8 cellular contexts compared by ENCODE assay signal in the genomic region with DNA sequence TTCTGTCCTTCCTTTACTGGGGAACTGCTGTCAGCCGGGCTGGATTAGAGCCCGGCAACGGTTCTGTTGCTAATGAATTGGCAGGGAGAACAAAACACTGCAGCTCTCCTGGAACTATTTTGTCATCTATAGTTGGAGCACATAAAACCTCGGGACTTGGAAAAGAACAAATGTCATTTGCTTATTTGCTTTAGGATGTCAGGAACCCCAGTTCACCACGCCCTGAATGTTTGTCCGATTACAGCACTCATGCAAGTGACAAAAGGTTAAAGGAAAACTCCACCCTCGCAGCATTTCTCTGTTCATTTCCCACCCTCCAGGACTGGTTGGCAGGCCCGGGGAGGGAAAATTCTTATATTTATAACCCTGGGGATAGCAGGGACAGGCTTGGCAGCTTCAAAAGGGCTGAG.
DNase-seq lines count a peak whose midpoint lies in the region; ATAC-seq, FAIRE-seq and TF ChIP-seq lines count a peak whose summit lies in the region.

No MANE protein-coding gene starts in this region.

- H2AFZ ChIP-seq in keratinocyte (ENCODE audit: control insufficient read depth, low read length), result peak overlapping the region; percentile 84

- H3K27ac ChIP-seq in C4-2B (peak overlapping the region; percentile 75), KOPT-K1 (ENCODE audit: low read depth, low read length, poor library complexity, severe bottlenecking) (peak overlapping the region; percentile 55), body of pancreas (peak overlapping the region; percentile 55 to 89 (median 76)), keratinocyte (ENCODE audit: control insufficient read depth, insufficient read depth, low read length) (no peak overlapping the region), skin epidermis (peak overlapping the region in 20 of 21 experiments; percentile 2 to 94 (median 74))
- H3K27ac ChIP-seq in effector memory CD4-positive, alpha-beta T cell (ENCODE audit: insufficient read depth, low read length, poor library complexity, severe bottlenecking), result no peak overlapping the region

- H3K79me2 ChIP-seq in keratinocyte (ENCODE audit: control insufficient read depth, insufficient read depth, low read length), result no peaks in the 10 kb centered on the region

- no peak overlapping the region for H3K4me3 ChIP-seq in body of pancreas
- peak overlapping the region in 1 of 3 experiments; percentile 24 for H3K4me3 ChIP-seq in keratinocyte (ENCODE audit: control insufficient read depth in 2 of 3, extremely low read depth in 1 of 3, insufficient read depth in 2 of 3, low read depth in 1 of 3, low read length in 3 of 3)
- H3K4me3 ChIP-seq in skin epidermis, result no peak overlapping the region
- H3K4me3 ChIP-seq in effector memory CD4-positive, alpha-beta T cell (ENCODE audit: insufficient read depth, low read depth, low read length, poor library complexity, severe bottlenecking), result no peak overlapping the region

- peak; percentile 9 for FAIRE-seq in keratinocyte (lab: Jason Lieb, UNC)

- H3K27me3 ChIP-seq in body of pancreas (no peaks in the 10 kb centered on the region), keratinocyte (ENCODE audit: control insufficient read depth, extremely low read depth, insufficient read depth, low read length) (no peaks in the 10 kb centered on the region)
- no peaks in the 10 kb centered on the region for H3K27me3 ChIP-seq in effector memory CD4-positive, alpha-beta T cell (replicated peaks; ENCODE audit: control insufficient read depth, insufficient read depth, low read length, poor library complexity, severe bottlenecking)

- no peaks in the 10 kb centered on the region for H3K9me1 ChIP-seq in keratinocyte (ENCODE audit: control insufficient read depth, extremely low read depth, insufficient read depth, low read length)

- H3K9me3 ChIP-seq in KOPT-K1 (ENCODE audit: insufficient read depth, low read length, poor library complexity, severe bottlenecking), result no peaks in the 10 kb centered on the region
- no peaks in the 10 kb centered on the region for H3K9me3 ChIP-seq in body of pancreas
- H3K9me3 ChIP-seq in keratinocyte (ENCODE audit: control insufficient read depth, low read depth, low read length), result no peaks in the 10 kb centered on the region
- H3K9me3 ChIP-seq in effector memory CD4-positive, alpha-beta T cell (ENCODE audit: control insufficient read depth, low read length), result no peaks in the 10 kb centered on the region

- ATAC-seq in body of pancreas (peak; percentile 81), HG03045 (IDR thresholded peaks at IDR 0.05; ENCODE audit: unreplicated experiment) (no peak)
- ATAC-seq in activated CD4-positive, CD25-positive, alpha-beta regulatory T cell treated with anti-CD3 and anti-CD28 coated beads, Interleukin-2, amount 50 U/mL, for 24 hours, result no peak

- no peaks in the 10 kb centered on the region for H4K20me1 ChIP-seq in keratinocyte (ENCODE audit: control insufficient read depth, extremely low read depth, insufficient read depth, low read length)

- no peak overlapping the region for H3K9ac ChIP-seq in keratinocyte (ENCODE audit: control insufficient read depth, extremely low read depth, insufficient read depth, low read length)

- intact Hi-C loops in body of pancreas (cut with DNase I), result no loop called here

- dilution Hi-C loops in keratinocyte (cut with MboI; ENCODE audit: extremely low pct_ligation_motif_present, low sequenced_read_pairs), result no loop called here

- no peaks in the 10 kb centered on the region for H3K36me3 ChIP-seq in KOPT-K1 (ENCODE audit: insufficient read depth, low read length)
- no peaks in the 10 kb centered on the region for H3K36me3 ChIP-seq in body of pancreas (replicated peaks in 1 of 2; ENCODE audit: insufficient read depth in 1 of 2, low read depth in 2 of 2)
- no peaks in the 10 kb centered on the region for H3K36me3 ChIP-seq in keratinocyte (ENCODE audit: control insufficient read depth in 2 of 2, extremely low read depth in 1 of 2, insufficient read depth in 2 of 2, low read length in 2 of 2)
- H3K36me3 ChIP-seq in effector memory CD4-positive, alpha-beta T cell (ENCODE audit: control insufficient read depth, insufficient read depth, low read length), result no peaks in the 10 kb centered on the region

- DNase-seq in body of pancreas, result peak; percentile 65 to 85 (median 78)
- no peak for DNase-seq in keratinocyte (ENCODE audit: low read depth, low spot score)
- no peak for DNase-seq in effector memory CD4-positive, alpha-beta T cell

- H3K4me1 ChIP-seq in body of pancreas (peaks cover 46% of the 10 kb centered on the region), keratinocyte (ENCODE audit: control insufficient read depth, extremely low read depth, insufficient read depth, low read length) (peaks cover 35% of the 10 kb centered on the region)
- H3K4me1 ChIP-seq in effector memory CD4-positive, alpha-beta T cell (ENCODE audit: control insufficient read depth, insufficient read depth, low read length, poor library complexity, severe bottlenecking), result no peaks in the 10 kb centered on the region

- no peak for TF ChIP-seq CTCF in C4-2B (conservative IDR thresholded peaks at IDR 0.05)
- no peak for TF ChIP-seq CTCF in body of pancreas (IDR thresholded peaks at IDR 0.05)
- no peak for TF ChIP-seq CTCF in keratinocyte (optimal IDR thresholded peaks at IDR 0.05 in 1 of 3, IDR thresholded peaks at IDR 0.05 in 1 of 3, conservative IDR thresholded peaks at IDR 0.05 in 1 of 3; ENCODE audit: extremely low read depth in 1 of 3, insufficient read depth in 2 of 3, low read length in 3 of 3)

- peak in 2 of 3 donors; percentile 29 to 49 for TF ChIP-seq POLR2A in body of pancreas (IDR thresholded peaks at IDR 0.05)

- WGBS in body of pancreas, 2 donors, result 2 to 4% methylated on average over 8 of the region's 8 CpGs

- peak overlapping the region; percentile 72 for H3K4me2 ChIP-seq in keratinocyte (ENCODE audit: control insufficient read depth, extremely low read depth, insufficient read depth, low read depth, low read length)

Comparison
In these comparisons a context has a peak if more than half of its experiments do, and no peak if none do; other contexts are left out.
1. H3K27ac ChIP-seq: peak in C4-2B (single experiment), KOPT-K1 (single experiment), body of pancreas (4 of 4) and skin epidermis (20 of 21); none in keratinocyte (single experiment) and effector memory CD4-positive, alpha-beta T cell (single experiment).
2. DNase-seq: peak in body of pancreas (4 of 4); none in keratinocyte (single experiment) and effector memory CD4-positive, alpha-beta T cell (0 of 3).